In genomic region chr2:20304411-20304810, GRCh38 we compare ENCODE assay signal across 1 cellular context.
TF ChIP-seq lines count a peak whose summit lies in the region.

No MANE protein-coding gene starts in this region.

TF ChIP-seq in SK-N-SH, 30 proteins besides CTCF, POLR2A, EP300 and RAD21 (continued from another document):
- no peak for TF ChIP-seq CHD2 (IDR thresholded peaks at IDR 0.05; ENCODE audit: low read length, partially characterized antibody)
- TF ChIP-seq SIN3A (IDR thresholded peaks at IDR 0.05; ENCODE audit: borderline replicate concordance, low read depth, low read length) = no peak
- TF ChIP-seq TCF12 (IDR thresholded peaks at IDR 0.05) = peak; percentile 50
- no peak for TF ChIP-seq RXRA (IDR thresholded peaks at IDR 0.05; ENCODE audit: borderline replicate concordance, low read depth)
- no peak for TF ChIP-seq GATA2 (CRISPR knock-in tag; IDR thresholded peaks at IDR 0.05)
- TF ChIP-seq NRF1 (IDR thresholded peaks at IDR 0.05; ENCODE audit: low read depth, low read length) = no peak
- TF ChIP-seq PBX3 (IDR thresholded peaks at IDR 0.05) = peak; percentile 65
